8 cellular contexts compared by ENCODE assay signal in the genomic region with DNA sequence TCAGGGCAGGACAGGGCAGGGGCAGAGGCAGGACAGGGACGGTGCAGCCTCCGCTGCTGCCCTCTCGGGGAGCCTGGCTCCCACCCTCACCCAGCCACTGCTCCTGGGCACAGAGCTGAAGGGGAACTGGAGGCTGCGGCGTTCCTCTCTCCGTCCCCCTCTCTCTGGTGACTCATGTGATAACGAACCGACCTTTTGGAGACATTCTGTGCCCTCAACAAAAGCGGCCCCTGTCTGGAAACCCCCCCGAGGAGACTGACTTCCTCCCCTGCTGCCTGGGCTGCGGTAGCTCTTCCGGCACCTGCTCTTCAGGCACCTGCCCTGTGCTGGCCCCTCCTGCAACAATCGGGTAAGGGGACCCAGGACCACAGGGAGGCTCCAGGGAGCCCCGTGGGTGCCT.
DNase-seq lines count a peak whose midpoint lies in the region; ATAC-seq and TF ChIP-seq lines count a peak whose summit lies in the region.
"Not testable (repeated sequence)": the region's sequence is repeated elsewhere in the genome, so short reads cannot be mapped to it uniquely, and the experiment has no call there.

No MANE protein-coding gene starts in this region.

- H3K27ac Mint-ChIP-seq in activated B cell treated with CpG ODN at 0.5 μM for 24 hours, result peak overlapping the region; percentile 80
- H3K27ac Mint-ChIP-seq in activated T-helper 17 cell treated with anti-CD3 and anti-CD28 coated beads, Interleukin-2, amount 50 U/mL, for 72 hours, result peak overlapping the region; percentile 69
- H3K27ac Mint-ChIP-seq in naive thymus-derived CD8-positive, alpha-beta T cell, result peak overlapping the region; percentile 75 to 98 (median 91)

- peak; percentile 71 for DNase-seq in A172 (ENCODE audit: low spot score)
- peak; percentile 61 for DNase-seq in activated B cell treated with CpG ODN at 0.5 μM for 24 hours
- peak; percentile 9 for DNase-seq in fibroblast of villous mesenchyme (ENCODE audit: low read depth)
- DNase-seq in naive thymus-derived CD8-positive, alpha-beta T cell, result peak; percentile 42 to 91 (median 80)
- DNase-seq in stimulated activated CD8-positive, alpha-beta memory T cell treated with anti-CD3 and anti-CD28 coated beads, Interleukin-12 subunit alpha, Interleukin-12 subunit beta, amount 100 ng/mL, for 4 hours (ENCODE audit: low read depth), result peak; percentile 62

- intact Hi-C loops in activated B cell treated with CpG ODN at 0.5 μM for 24 hours (cut with micrococcal nuclease), result not testable (repeated sequence)

- TF ChIP-seq CTCF in activated B cell treated with CpG ODN at 0.5 μM for 24 hours (IDR thresholded peaks at IDR 0.05); fibroblast of villous mesenchyme (IDR thresholded peaks at IDR 0.05; ENCODE audit: insufficient read depth, low read depth, low read length): not testable (repeated sequence)

- H3K4me3 ChIP-seq in fibroblast of villous mesenchyme (ENCODE audit: low read depth, low read length), result not testable (repeated sequence)

- H3K4me3 Mint-ChIP-seq in activated B cell treated with CpG ODN at 0.5 μM for 24 hours, result peak overlapping the region; percentile 70
- peak overlapping the region; percentile 66 for H3K4me3 Mint-ChIP-seq in activated T-helper 17 cell treated with anti-CD3 and anti-CD28 coated beads, Interleukin-2, amount 50 U/mL, for 72 hours
- H3K4me3 Mint-ChIP-seq in naive thymus-derived CD8-positive, alpha-beta T cell, result peak overlapping the region; percentile 51 to 90 (median 80)

- CTCF ChIA-PET in activated B cell treated with CpG ODN at 0.5 μM for 24 hours (lab: Charles Lee), result not testable (repeated sequence)

- ATAC-seq in GM19351 (IDR thresholded peaks at IDR 0.05; ENCODE audit: unreplicated experiment), result peak; percentile 53
- ATAC-seq in HG03342 (IDR thresholded peaks at IDR 0.05; ENCODE audit: unreplicated experiment), result peak; percentile 41
- ATAC-seq in activated B cell treated with CpG ODN at 0.5 μM for 24 hours (ENCODE audit: low read depth), result peak; percentile 78
- ATAC-seq in activated T-helper 17 cell treated with anti-CD3 and anti-CD28 coated beads, Interleukin-2, amount 50 U/mL, for 72 hours (replicated peaks), result peak; percentile 86
- peak; percentile 80 to 85 for ATAC-seq in naive thymus-derived CD8-positive, alpha-beta T cell

- not testable (repeated sequence) for H3K9me3 Mint-ChIP-seq in activated B cell treated with CpG ODN at 0.5 μM for 24 hours; activated T-helper 17 cell treated with anti-CD3 and anti-CD28 coated beads, Interleukin-2, amount 50 U/mL, for 72 hours; naive thymus-derived CD8-positive, alpha-beta T cell

- peaks cover 12% of the 10 kb centered on the region for H3K4me1 Mint-ChIP-seq in activated B cell treated with CpG ODN at 0.5 μM for 24 hours
- not testable (repeated sequence) for H3K4me1 Mint-ChIP-seq in activated T-helper 17 cell treated with anti-CD3 and anti-CD28 coated beads, Interleukin-2, amount 50 U/mL, for 72 hours
- peaks cover 2 to 17% (median 10%) of the 10 kb centered on the region in 4 donors for H3K4me1 Mint-ChIP-seq in naive thymus-derived CD8-positive, alpha-beta T cell

- not testable (repeated sequence) for H3K27me3 Mint-ChIP-seq in activated B cell treated with CpG ODN at 0.5 μM for 24 hours; activated T-helper 17 cell treated with anti-CD3 and anti-CD28 coated beads, Interleukin-2, amount 50 U/mL, for 72 hours; naive thymus-derived CD8-positive, alpha-beta T cell

- H3K36me3 Mint-ChIP-seq in activated B cell treated with CpG ODN at 0.5 μM for 24 hours (ENCODE audit: low read depth); activated T-helper 17 cell treated with anti-CD3 and anti-CD28 coated beads, Interleukin-2, amount 50 U/mL, for 72 hours (ENCODE audit: low read depth); naive thymus-derived CD8-positive, alpha-beta T cell: not testable (repeated sequence)

- POLR2A ChIA-PET in activated B cell treated with CpG ODN at 0.5 μM for 24 hours (lab: Charles Lee); naive thymus-derived CD8-positive, alpha-beta T cell (lab: Charles Lee): not testable (repeated sequence)

Comparison
In these comparisons a context has a peak if more than half of its experiments do, and no peak if none do; other contexts are left out.
1. DNase-seq: peak in every context shown above with its lines; median percentile 80 in naive thymus-derived CD8-positive, alpha-beta T cell; 71 in A172; 62 in stimulated activated CD8-positive, alpha-beta memory T cell treated with anti-CD3 and anti-CD28 coated beads, Interleukin-12 subunit alpha, Interleukin-12 subunit beta, amount 100 ng/mL, for 4 hours; 61 in activated B cell treated with CpG ODN at 0.5 μM for 24 hours; 9 in fibroblast of villous mesenchyme.